Comparison of ENCODE assay signal across 8 cellular contexts in genomic region chr4:158722291-158722916, GRCh38. TPM values are rescaled to one million over a fixed set of nuclear protein-coding genes. Genes with fewer than 3 reads are reported as not detected.
DNase-seq lines count a peak whose midpoint lies in the region; ATAC-seq and TF ChIP-seq lines count a peak whose summit lies in the region.

No MANE protein-coding gene starts in this region.

- H3K4me3 Mint-ChIP-seq in activated T-helper 1 cell treated with anti-CD3 and anti-CD28 coated beads, Interleukin-12 subunit alpha, Interleukin-12 subunit beta, Interleukin-2, Interleukin-4 antibody, amounts not matched to agents 30 ng/mL and 10 ng/mL and 1 ng/mL, durations not matched to agents 14 hours and 24 hours and 36 hours, result peak overlapping the region; percentile 95

- DNase-seq in COR-L47 (lab: John Stamatoyannopoulos, UW) (peak; percentile 15), LNCaP clone FGC (ENCODE audit: low read depth) (peak; percentile 26), globus pallidus (ENCODE audit: low spot score) (peak; percentile 38), nucleus accumbens (lab: John Stamatoyannopoulos, UW) (peak in 32 of 56 donors; percentile 0 to 58 (median 25)), NCI-H2107 (lab: John Stamatoyannopoulos, UW) (no peak)
- DNase-seq in activated T-helper 1 cell treated with anti-CD3 and anti-CD28 coated beads, Interleukin-12 subunit alpha, Interleukin-12 subunit beta, Interleukin-2, Interleukin-4 antibody, amounts not matched to agents 30 ng/mL and 10 ng/mL and 1 ng/mL, durations not matched to agents 14 hours and 24 hours and 36 hours (ENCODE audit: low spot score), result no peak
- no peak for DNase-seq in activated CD4-positive, CD25-positive, alpha-beta regulatory T cell treated with anti-CD3 and anti-CD28 coated beads, Interleukin-2, amount 50 U/mL, for 72 hours

- peaks cover 5% of the 10 kb centered on the region for H3K27me3 Mint-ChIP-seq in activated T-helper 1 cell treated with anti-CD3 and anti-CD28 coated beads, Interleukin-12 subunit alpha, Interleukin-12 subunit beta, Interleukin-2, Interleukin-4 antibody, amounts not matched to agents 30 ng/mL and 10 ng/mL and 1 ng/mL, durations not matched to agents 14 hours and 24 hours and 36 hours (ENCODE audit: insufficient read depth)

- peak; percentile 4 for ATAC-seq in GM21381 (IDR thresholded peaks at IDR 0.05; ENCODE audit: unreplicated experiment)

- peak overlapping the region; percentile 100 for H3K27ac Mint-ChIP-seq in activated T-helper 1 cell treated with anti-CD3 and anti-CD28 coated beads, Interleukin-12 subunit alpha, Interleukin-12 subunit beta, Interleukin-2, Interleukin-4 antibody, amounts not matched to agents 30 ng/mL and 10 ng/mL and 1 ng/mL, durations not matched to agents 14 hours and 24 hours and 36 hours

- H3K9me3 Mint-ChIP-seq in activated T-helper 1 cell treated with anti-CD3 and anti-CD28 coated beads, Interleukin-12 subunit alpha, Interleukin-12 subunit beta, Interleukin-2, Interleukin-4 antibody, amounts not matched to agents 30 ng/mL and 10 ng/mL and 1 ng/mL, durations not matched to agents 14 hours and 24 hours and 36 hours, result no peaks in the 10 kb centered on the region

- no peak for TF ChIP-seq CTCF in LNCaP clone FGC (IDR thresholded peaks at IDR 0.05; ENCODE audit: control insufficient read depth, extremely low read depth, insufficient read depth)

- intact Hi-C loops in activated T-helper 1 cell treated with anti-CD3 and anti-CD28 coated beads, Interleukin-12 subunit alpha, Interleukin-12 subunit beta, Interleukin-2, Interleukin-4 antibody, amounts not matched to agents 30 ng/mL and 10 ng/mL and 1 ng/mL, durations not matched to agents 14 hours and 24 hours and 36 hours (cut with micrococcal nuclease), result loop anchor here (1.0 to 5.0 kb wide), 5 partner anchors 47 to 725 kb away; partner anchors contain the start of genes FNIP2 and RAPGEF2

- H3K4me3 ChIP-seq in LNCaP clone FGC (ENCODE audit: low read depth, low read length), result peak overlapping the region; percentile 83

- peaks cover 62% of the 10 kb centered on the region for H3K4me1 Mint-ChIP-seq in activated T-helper 1 cell treated with anti-CD3 and anti-CD28 coated beads, Interleukin-12 subunit alpha, Interleukin-12 subunit beta, Interleukin-2, Interleukin-4 antibody, amounts not matched to agents 30 ng/mL and 10 ng/mL and 1 ng/mL, durations not matched to agents 14 hours and 24 hours and 36 hours (ENCODE audit: low read depth)

- peaks cover 39% of the 10 kb centered on the region for H3K36me3 Mint-ChIP-seq in activated T-helper 1 cell treated with anti-CD3 and anti-CD28 coated beads, Interleukin-12 subunit alpha, Interleukin-12 subunit beta, Interleukin-2, Interleukin-4 antibody, amounts not matched to agents 30 ng/mL and 10 ng/mL and 1 ng/mL, durations not matched to agents 14 hours and 24 hours and 36 hours (ENCODE audit: low read depth)

RNA-seq across cellular contexts. Expression of gene PPID, which starts 0.8 kb away (rescaled TPM):
- 52.8 and 55.4 TPM in 2 replicates for total RNA-seq in activated T-helper 1 cell treated with anti-CD3 and anti-CD28 coated beads, Interleukin-12 subunit alpha, Interleukin-12 subunit beta, Interleukin-2, Interleukin-4 antibody, amounts not matched to agents 30 ng/mL and 10 ng/mL and 1 ng/mL, durations not matched to agents 14 hours and 24 hours and 36 hours

RNA-seq across cellular contexts. Expression of gene FNIP2, which starts 46.4 kb away (rescaled TPM):
- total RNA-seq in activated T-helper 1 cell treated with anti-CD3 and anti-CD28 coated beads, Interleukin-12 subunit alpha, Interleukin-12 subunit beta, Interleukin-2, Interleukin-4 antibody, amounts not matched to agents 30 ng/mL and 10 ng/mL and 1 ng/mL, durations not matched to agents 14 hours and 24 hours and 36 hours, result 18.8 and 20.4 TPM in 2 replicates

RNA-seq across cellular contexts. Expression of gene ETFDH, which starts 50.3 kb away (rescaled TPM):
- 19.9 and 21.5 TPM in 2 replicates for total RNA-seq in activated T-helper 1 cell treated with anti-CD3 and anti-CD28 coated beads, Interleukin-12 subunit alpha, Interleukin-12 subunit beta, Interleukin-2, Interleukin-4 antibody, amounts not matched to agents 30 ng/mL and 10 ng/mL and 1 ng/mL, durations not matched to agents 14 hours and 24 hours and 36 hours

RNA-seq across cellular contexts. Expression of gene C4orf46, which starts 50.7 kb away (rescaled TPM):
- 15.4 and 16.2 TPM in 2 replicates for total RNA-seq in activated T-helper 1 cell treated with anti-CD3 and anti-CD28 coated beads, Interleukin-12 subunit alpha, Interleukin-12 subunit beta, Interleukin-2, Interleukin-4 antibody, amounts not matched to agents 30 ng/mL and 10 ng/mL and 1 ng/mL, durations not matched to agents 14 hours and 24 hours and 36 hours

Comparison
In these comparisons a context has a peak if more than half of its experiments do, and no peak if none do; other contexts are left out.
1. DNase-seq: peak in COR-L47 (single experiment), LNCaP clone FGC (single experiment), globus pallidus (single experiment) and nucleus accumbens (32 of 56); none in activated T-helper 1 cell treated with anti-CD3 and anti-CD28 coated beads, Interleukin-12 subunit alpha, Interleukin-12 subunit beta, Interleukin-2, Interleukin-4 antibody, amounts not matched to agents 30 ng/mL and 10 ng/mL and 1 ng/mL, durations not matched to agents 14 hours and 24 hours and 36 hours (single experiment), activated CD4-positive, CD25-positive, alpha-beta regulatory T cell treated with anti-CD3 and anti-CD28 coated beads, Interleukin-2, amount 50 U/mL, for 72 hours (single experiment) and NCI-H2107 (single experiment).